In the genomic region with DNA sequence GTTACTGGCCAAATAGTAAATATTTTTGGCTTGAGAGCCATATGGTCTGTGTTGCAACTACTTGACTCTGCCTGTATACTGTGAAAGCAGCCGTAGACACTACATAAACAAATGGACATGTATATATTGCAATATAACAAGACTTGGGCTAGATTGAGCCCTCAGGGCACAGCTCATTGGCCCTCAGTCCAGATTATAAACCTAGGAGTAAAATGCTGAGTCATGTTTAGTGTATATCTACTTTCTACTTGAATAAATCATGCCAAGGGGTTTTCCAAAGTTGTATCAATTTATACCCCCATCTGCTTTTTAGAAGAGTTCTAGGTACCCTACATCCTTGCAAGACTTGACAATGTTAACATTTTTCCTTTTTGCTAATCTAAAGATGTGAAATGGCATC, we compare ENCODE assay signal across 32 cellular contexts. TPM values are rescaled to one million over a fixed set of nuclear protein-coding genes. Genes with fewer than 3 reads are reported as not detected.
DNase-seq lines count a peak whose midpoint lies in the region; ATAC-seq, FAIRE-seq and TF ChIP-seq lines count a peak whose summit lies in the region.
"Had no signal": no experiment of that assay in that cellular context is flagged by ENCODE, and none has a peak within 500 bp of the region (broad histone marks: within the 10 kb centered on the region; RNA-seq: fewer than 3 reads in every experiment).

No MANE protein-coding gene starts in this region.

- H3K4me2 ChIP-seq in PC-3 (ENCODE audit: low read length) (no peak overlapping the region), H1 (ENCODE audit: insufficient read depth in 1 of 2, low read depth in 2 of 2, low read length in 2 of 2) (no peak overlapping the region)

- no peak overlapping the region for H2AK5ac ChIP-seq in H1 (ENCODE audit: low read depth, low read length)

- H3K79me2 ChIP-seq in PC-3 (ENCODE audit: low read length): no peaks in the 10 kb centered on the region
- no peaks in the 10 kb centered on the region for H3K79me2 ChIP-seq in H1 (ENCODE audit: control insufficient read depth in 1 of 2, insufficient read depth in 2 of 2, low read length in 2 of 2)

- H3K4me3 ChIP-seq in PC-3 (ENCODE audit: low read length): no peak overlapping the region
- no peak overlapping the region for H3K4me3 ChIP-seq in H1 (ENCODE audit: extremely low read depth in 1 of 4, insufficient read depth in 2 of 4, low read depth in 3 of 4, low read length in 4 of 4)
- H3K4me3 ChIP-seq: adrenal gland, left lung, ovary, transverse colon had no signal

- no peak for TF ChIP-seq RAD21 in H1 (IDR thresholded peaks at IDR 0.05 in 1 of 2, conservative IDR thresholded peaks at IDR 0.05 in 1 of 2; ENCODE audit: low read depth in 2 of 2, low read length in 2 of 2)

- H3K9me3 ChIP-seq in PC-3 (ENCODE audit: low read length): no peaks in the 10 kb centered on the region
- H3K9me3 ChIP-seq in H1 (ENCODE audit: insufficient read depth in 2 of 2, low read depth in 1 of 2, low read length in 1 of 2): no peaks in the 10 kb centered on the region
- H3K9me3 ChIP-seq: adrenal gland, BE2C, left lung, ovary, transverse colon had no signal

- CTCF ChIA-PET in PC-3 (lab: Charles Lee): no interaction called here
- CTCF ChIA-PET in H1 (lab: Charles Lee; ENCODE audit: partially characterized antibody): no interaction called here

- no peaks in the 10 kb centered on the region for H3K36me3 ChIP-seq in PC-3 (ENCODE audit: low read depth, low read length)
- H3K36me3 ChIP-seq in H1 (ENCODE audit: control insufficient read depth in 2 of 4, insufficient read depth in 4 of 4, low read length in 3 of 4): no peaks in the 10 kb centered on the region
- H3K36me3 ChIP-seq: adrenal gland, BE2C, left lung, ovary, transverse colon had no signal

- no TSS peak for BruUV-seq in PC-3 (replicated peaks; lab: Mats Ljungman, UMichigan)

- no peak overlapping the region for H4K5ac ChIP-seq in H1 (ENCODE audit: insufficient read length, low read depth, low read length)

- FAIRE-seq in H1 (lab: Jason Lieb, UNC): no peak
- FAIRE-seq: GM18507, GM19239 had no signal

- no peak overlapping the region for H3K14ac ChIP-seq in H1 (ENCODE audit: insufficient read length)

- no peak overlapping the region for H4K8ac ChIP-seq in H1 (ENCODE audit: extremely low read depth, insufficient read depth, low read length)

- no peak overlapping the region for H2BK5ac ChIP-seq in H1 (ENCODE audit: low read depth, low read length)

- peak; percentile 59 for DNase-seq in COLO668 (lab: John Stamatoyannopoulos, UW; ENCODE audit: unreplicated experiment)
- DNase-seq in H4 (ENCODE audit: low spot score): peak; percentile 65
- peak; percentile 7 for DNase-seq in PC-3
- DNase-seq in H1 (ENCODE audit: low read depth in 1 of 2, low spot score in 2 of 2): no peak
- DNase-seq in SK-N-DZ (ENCODE audit: low spot score): no peak
- DNase-seq in left ventricle myocardium superior: no peak
- DNase-seq in stimulated activated CD4-positive, alpha-beta T cell treated with anti-CD3 and anti-CD28 coated beads, Interleukin-1b, Interleukin-23, amount 100 ng/mL, for 48 hours: no peak
- DNase-seq in head of caudate nucleus: no peak
- DNase-seq: ACHN; activated CD4-positive, alpha-beta memory T cell treated with anti-CD3 and anti-CD28 coated beads, Interleukin-2, amount 10 ng/mL, durations not matched to agents 7 days and 5 days; activated CD4-positive, CD25-positive, alpha-beta regulatory T cell treated with anti-CD3 and anti-CD28 coated beads, Interleukin-2, amount 50 U/mL, for 72 hours; activated CD8-positive, alpha-beta memory T cell treated with anti-CD3 and anti-CD28 coated beads, Interleukin-2, amount 50 U/mL, for 4 hours; activated naive CD4-positive, alpha-beta T cell treated with Interleukin-2 at 50 U/mL for 16 hours; adrenal gland; BE2C; DND-41; H9; left lung; NCI-H1092 treated with DMSO at 0.1 percent for 48 hours; NCI-H1694 treated with DMSO at 0.1 percent for 48 hours; NCI-H510A; ovary; T-helper 2 cell; transverse colon had no signal

- H3K27me3 ChIP-seq in PC-3 (ENCODE audit: low read length) (peaks cover 65% of the 10 kb centered on the region), H1 (replicated peaks in 1 of 4; ENCODE audit: control insufficient read depth in 3 of 4, extremely low read depth in 1 of 4, insufficient read depth in 3 of 4, low read length in 3 of 4) (no peaks in the 10 kb centered on the region)
- H3K27me3 ChIP-seq: adrenal gland, left lung, ovary, transverse colon had no signal

- H3K79me1 ChIP-seq in H1 (ENCODE audit: low read depth, low read length): no peaks in the 10 kb centered on the region

- H3K4me1 ChIP-seq in PC-3 (ENCODE audit: insufficient read depth, low read length) (no peaks in the 10 kb centered on the region), H1 (replicated peaks in 1 of 4; ENCODE audit: control insufficient read depth in 3 of 4, insufficient read depth in 4 of 4, low read length in 3 of 4) (no peaks in the 10 kb centered on the region)
- H3K4me1 ChIP-seq: adrenal gland, BE2C, left lung, transverse colon had no signal

- no peak overlapping the region for H2BK15ac ChIP-seq in H1 (ENCODE audit: low read length)

- H2BK120ac ChIP-seq in H1 (replicated peaks; ENCODE audit: low read depth, low read length): no peak overlapping the region

- no peak overlapping the region for H4K91ac ChIP-seq in H1 (replicated peaks; ENCODE audit: insufficient read length, low read length)

- no peak overlapping the region for H2AFZ ChIP-seq in PC-3 (ENCODE audit: low read length)
- H2AFZ ChIP-seq in H1 (ENCODE audit: low read length): no peak overlapping the region

- H3K18ac ChIP-seq in H1 (ENCODE audit: extremely low read depth, low read length): no peak overlapping the region

- H2BK20ac ChIP-seq in H1 (ENCODE audit: low read length): no peak overlapping the region

- POLR2A ChIA-PET in PC-3 (lab: Charles Lee; ENCODE audit: unreplicated experiment): no interaction called here
- POLR2A ChIA-PET in H1 (lab: Charles Lee; ENCODE audit: partially characterized antibody): no interaction called here

- H3K56ac ChIP-seq in H1 (replicated peaks; ENCODE audit: insufficient read length, low read depth, low read length): no peak overlapping the region

- no peak overlapping the region for H3K23ac ChIP-seq in H1 (ENCODE audit: insufficient read length)

- H3K27ac ChIP-seq in PC-3 (ENCODE audit: low read length) (no peak overlapping the region), H1 (ENCODE audit: low read depth, low read length) (no peak overlapping the region)
- H3K27ac ChIP-seq: adrenal gland, left lung, ovary, transverse colon had no signal

- TF ChIP-seq CTCF in PC-3 (conservative IDR thresholded peaks at IDR 0.05; ENCODE audit: low read depth, low read length) (no peak), H1 (IDR thresholded peaks at IDR 0.05; ENCODE audit: control extremely low read depth in 1 of 3, insufficient read depth in 1 of 3, low read depth in 1 of 3, low read length in 3 of 3) (no peak)

- no peak for TF ChIP-seq POLR2A in H1 (IDR thresholded peaks at IDR 0.05; ENCODE audit: control extremely low read depth in 1 of 2, low read depth in 2 of 2, low read length in 2 of 2)

- H4K20me1 ChIP-seq in PC-3 (ENCODE audit: low read length): no peaks in the 10 kb centered on the region
- no peaks in the 10 kb centered on the region for H4K20me1 ChIP-seq in H1 (replicated peaks in 1 of 2; ENCODE audit: control insufficient read depth in 1 of 2, insufficient read depth in 2 of 2, low read length in 2 of 2)

- H3K9ac ChIP-seq in PC-3 (ENCODE audit: low read length) (no peak overlapping the region), H1 (replicated peaks in 1 of 4; ENCODE audit: extremely low read depth in 1 of 4, low read depth in 3 of 4, low read length in 3 of 4) (no peak overlapping the region)

- no peaks in the 10 kb centered on the region for H3F3A ChIP-seq in PC-3 (ENCODE audit: low read length, unreplicated experiment)

- no peak overlapping the region for H2BK12ac ChIP-seq in H1 (ENCODE audit: low read depth, low read length)

- no peaks in the 10 kb centered on the region for H3K9me2 ChIP-seq in PC-3 (replicated peaks; ENCODE audit: low read length)

- 84% methylated on average over 1 of the region's 1 CpG; no CpG with 5 or more reads in 1 of the 2 experiments for WGBS in H1 (ENCODE audit: extremely low coverage in 1 of 2, insufficient coverage in 1 of 2, insufficient read length in 1 of 2, insufficient replicate concordance in 2 of 2, low coverage in 1 of 2, low lambda C conversion rate in 2 of 2, missing lambda C conversion rate in 1 of 2), 2 experiments

- no peak for TF ChIP-seq EP300 in H1 (IDR thresholded peaks at IDR 0.05; ENCODE audit: borderline replicate concordance in 1 of 2, low read depth in 2 of 2, low read length in 2 of 2)

- H3K4ac ChIP-seq in H1 (replicated peaks; ENCODE audit: insufficient read length, low read depth, low read length): no peak overlapping the region

- no peaks in the 10 kb centered on the region for H3K23me2 ChIP-seq in H1 (ENCODE audit: low read depth, low read length)

- ATAC-seq in PC-3: no peak
- ATAC-seq in left ventricle myocardium superior: no peak
- ATAC-seq: left lung; Right ventricle myocardium inferior; stimulated activated memory B cell treated with anti-CD40 and anti-IgM and Interleukin-4, amounts not matched to agents 10 μg/mL and 1 μg/mL and 100 μg/mL, for 72 hours had no signal

- intact Hi-C loops in PC-3 (cut with micrococcal nuclease) (no loop called here), left ventricle myocardium superior (cut with micrococcal nuclease) (no loop called here), head of caudate nucleus (cut with DNase I) (no loop called here)

RNA-seq across cellular contexts. Expression of gene POU6F2, which starts 27.4 kb away (rescaled TPM):
- 0.35 and 0.41 TPM in 2 replicates for total RNA-seq in H4 (2014; rRNA removed; shearing (Covaris generic))
- total RNA-seq in PC-3 (2014; rRNA removed) (not detected in 2 replicates), left ventricle myocardium superior (not detected)
- 1.6 and 2.0 TPM in 2 replicates for total RNA-seq in H1 (2021; fragmentation: NEBNext Ultra II Directional; extraction: Animal tissue kit (Norgen Biotek cat#: 25700))
- 1.1 and 2.5 TPM in 2 replicates for polyA plus RNA-seq in H1 (2011; rRNA removed)
- polyA plus RNA-seq in H1 (2011; cell fraction: cytosol; rRNA removed): 0.93 TPM
- polyA plus RNA-seq in H1 (2011; cell fraction: nucleus; rRNA removed): 9.2 TPM
- polyA plus RNA-seq in H1 (2012, experiment 1 of 2): 1.1 to 1.7 TPM (median 1.3 TPM) in 4 replicates
- polyA plus RNA-seq in H1 (2012, experiment 2 of 2): 0.08 TPM
- 3.0 TPM for polyA plus RNA-seq in H1 (2013, experiment 1 of 2)
- 2.5 TPM for polyA plus RNA-seq in H1 (2013, experiment 2 of 2)
- polyA minus RNA-seq in H1 (2011; rRNA and poly(A)+ RNA removed): 5.3 and 8.5 TPM in 2 replicates
- polyA minus RNA-seq in H1 (2011; cell fraction: cytosol; rRNA and poly(A)+ RNA removed): 3.6 TPM
- polyA minus RNA-seq in H1 (2011; cell fraction: nucleus; rRNA and poly(A)+ RNA removed): 40.6 TPM
- 1.5 and 3.1 TPM in 2 replicates for polyA plus RNA-seq in SK-N-DZ (2014; cell fraction: cytosol; rRNA removed)
- polyA plus RNA-seq in SK-N-DZ (2014; cell fraction: nucleus; rRNA removed): 1.1 and 2.5 TPM in 2 replicates
- total RNA-seq: activated CD4-positive, alpha-beta memory T cell treated with anti-CD3 and anti-CD28 coated beads, Interleukin-2, amount 10 ng/mL, durations not matched to agents 7 days and 5 days; activated T-helper 1 cell treated with anti-CD3 and anti-CD28 coated beads, Interleukin-12 subunit alpha, Interleukin-12 subunit beta, Interleukin-2, Interleukin-4 antibody, amounts not matched to agents 30 ng/mL and 10 ng/mL and 1 ng/mL, durations not matched to agents 14 hours and 24 hours and 36 hours; renal cortical epithelial cell; skeletal muscle tissue; subcutaneous adipose tissue had no signal

RNA-seq across cellular contexts. Expression of gene VPS41, which starts 41.3 kb away (rescaled TPM):
- 104 and 132 TPM in 2 replicates for total RNA-seq in H4 (2014; rRNA removed; shearing (Covaris generic))
- total RNA-seq in PC-3 (2014; rRNA removed) (23.2 and 35.2 TPM in 2 replicates), left ventricle myocardium superior (33.7 TPM)
- total RNA-seq in H1 (2021; fragmentation: NEBNext Ultra II Directional; extraction: Animal tissue kit (Norgen Biotek cat#: 25700)): 51.4 and 63.3 TPM in 2 replicates
- polyA plus RNA-seq in H1 (2011; rRNA removed): 7.2 and 10.7 TPM in 2 replicates
- polyA plus RNA-seq in H1 (2011; cell fraction: cytosol; rRNA removed): 13.3 TPM
- polyA plus RNA-seq in H1 (2011; cell fraction: nucleus; rRNA removed): 19.8 TPM
- polyA plus RNA-seq in H1 (2012, experiment 1 of 2): 16.5 to 47.0 TPM (median 22.7 TPM) in 4 replicates
- 1.4 TPM for polyA plus RNA-seq in H1 (2012, experiment 2 of 2)
- polyA plus RNA-seq in H1 (2013, experiment 1 of 2): 13.2 TPM
- polyA plus RNA-seq in H1 (2013, experiment 2 of 2): 14.1 TPM
- 24.1 and 30.0 TPM in 2 replicates for polyA minus RNA-seq in H1 (2011; rRNA and poly(A)+ RNA removed)
- polyA minus RNA-seq in H1 (2011; cell fraction: cytosol; rRNA and poly(A)+ RNA removed): 16.0 TPM
- 46.7 TPM for polyA minus RNA-seq in H1 (2011; cell fraction: nucleus; rRNA and poly(A)+ RNA removed)
- 23.1 and 26.4 TPM in 2 replicates for polyA plus RNA-seq in SK-N-DZ (2014; cell fraction: cytosol; rRNA removed)
- 67.6 and 105 TPM in 2 replicates for polyA plus RNA-seq in SK-N-DZ (2014; cell fraction: nucleus; rRNA removed)

Comparison
In these comparisons a context has a peak if more than half of its experiments do, and no peak if none do; other contexts are left out.
1. DNase-seq: peak in COLO668 (single experiment), H4 (single experiment) and PC-3 (single experiment); none in H1 (0 of 2), SK-N-DZ (single experiment), left ventricle myocardium superior (single experiment), stimulated activated CD4-positive, alpha-beta T cell treated with anti-CD3 and anti-CD28 coated beads, Interleukin-1b, Interleukin-23, amount 100 ng/mL, for 48 hours (single experiment) and head of caudate nucleus (0 of 42).